ENCODE assay signal across 8 cellular contexts in genomic region chr1:25487628-25488027, GRCh38. TPM values are rescaled to one million over a fixed set of nuclear protein-coding genes. Genes with fewer than 3 reads are reported as not detected.
DNase-seq lines count a peak whose midpoint lies in the region; ATAC-seq and TF ChIP-seq lines count a peak whose summit lies in the region.

No MANE protein-coding gene starts in this region.

- H3K27ac ChIP-seq in foreskin keratinocyte = no peak overlapping the region

- H3K36me3 Mint-ChIP-seq in activated CD4-positive, alpha-beta T cell treated with anti-CD3 and anti-CD28 coated beads, Interleukin-2, amount 10 ng/mL, durations not matched to agents 7 days and 5 days (ENCODE audit: low read depth) = peaks cover 49% of the 10 kb centered on the region

- H3K9me3 ChIP-seq in mucosa of descending colon = no peaks in the 10 kb centered on the region

- ATAC-seq in foreskin keratinocyte (no peak), HG03457 (IDR thresholded peaks at IDR 0.05; ENCODE audit: unreplicated experiment) (no peak), mucosa of descending colon (no peak)

- H3K4me1 ChIP-seq in foreskin keratinocyte (no peaks in the 10 kb centered on the region), mucosa of descending colon (ENCODE audit: low read depth) (no peaks in the 10 kb centered on the region)

- no peaks in the 10 kb centered on the region for H3K36me3 ChIP-seq in mucosa of descending colon (ENCODE audit: low read depth)

- H3K27ac Mint-ChIP-seq in activated CD4-positive, alpha-beta T cell treated with anti-CD3 and anti-CD28 coated beads, Interleukin-2, amount 10 ng/mL, durations not matched to agents 7 days and 5 days = no peak overlapping the region

- TF ChIP-seq CTCF in foreskin keratinocyte (conservative IDR thresholded peaks at IDR 0.05) (peak; percentile 54), mucosa of descending colon (IDR thresholded peaks at IDR 0.05) (no peak)

- intact Hi-C loops in mucosa of descending colon (cut with DNase I, micrococcal nuclease) = no loop called here

- H3K27me3 Mint-ChIP-seq in activated CD4-positive, alpha-beta T cell treated with anti-CD3 and anti-CD28 coated beads, Interleukin-2, amount 10 ng/mL, durations not matched to agents 7 days and 5 days = no peaks in the 10 kb centered on the region

- no peaks in the 10 kb centered on the region for H3K9me3 Mint-ChIP-seq in activated CD4-positive, alpha-beta T cell treated with anti-CD3 and anti-CD28 coated beads, Interleukin-2, amount 10 ng/mL, durations not matched to agents 7 days and 5 days

- H3K4me3 Mint-ChIP-seq in activated CD4-positive, alpha-beta T cell treated with anti-CD3 and anti-CD28 coated beads, Interleukin-2, amount 10 ng/mL, durations not matched to agents 7 days and 5 days = no peak overlapping the region

- peak; percentile 19 for DNase-seq in stimulated activated CD4-positive, alpha-beta T cell treated with anti-CD3 and anti-CD28 coated beads, Interleukin-12 subunit alpha, Interleukin-12 subunit beta, amount 100 ng/mL, for 4 hours
- no peak for DNase-seq in stimulated activated CD4-positive, alpha-beta T cell treated with anti-CD3 and anti-CD28 coated beads, Interleukin-1b, Interleukin-23, amount 100 ng/mL, for 48 hours
- peak; percentile 47 for DNase-seq in activated CD4-positive, alpha-beta T cell treated with anti-CD3 and anti-CD28 coated beads, Interleukin-2, amount 10 ng/mL, durations not matched to agents 7 days and 5 days
- DNase-seq in foreskin keratinocyte (no peak), islet precursor cell (no peak), mucosa of descending colon (no peak), NCI-H1930 (lab: John Stamatoyannopoulos, UW) (no peak)

- CTCF ChIA-PET in activated CD4-positive, alpha-beta T cell treated with anti-CD3 and anti-CD28 coated beads, Interleukin-2, amount 10 ng/mL, durations not matched to agents 7 days and 5 days (lab: Charles Lee) = interaction anchor here (0.6 to 1.9 kb wide), 13 partner anchors 8 to 818 kb away, joined by 3 to 4 read pairs (median 3); partner anchors contain the start of gene MTFR1L

- H3K4me3 ChIP-seq in mucosa of descending colon = no peak overlapping the region

- POLR2A ChIA-PET in activated CD4-positive, alpha-beta T cell treated with anti-CD3 and anti-CD28 coated beads, Interleukin-2, amount 10 ng/mL, durations not matched to agents 7 days and 5 days (lab: Charles Lee) = interaction anchor here (0.6 kb wide), 1 partner anchor 952 kb away, joined by 3 read pairs; no protein-coding TSS in a partner anchor

- no peaks in the 10 kb centered on the region for H3K4me1 Mint-ChIP-seq in activated CD4-positive, alpha-beta T cell treated with anti-CD3 and anti-CD28 coated beads, Interleukin-2, amount 10 ng/mL, durations not matched to agents 7 days and 5 days

- H3K27me3 ChIP-seq in foreskin keratinocyte = no peaks in the 10 kb centered on the region

RNA-seq across cellular contexts. Expression of gene LDLRAP1, which starts 55.8 kb away (rescaled TPM):
- 10 to 100 TPM; 64.4 to 65.3 TPM for total RNA-seq in activated CD4-positive, alpha-beta T cell treated with anti-CD3 and anti-CD28 coated beads, Interleukin-2, amount 10 ng/mL, durations not matched to agents 7 days and 5 days
- 21.5 and 23.3 TPM in 2 replicates for total RNA-seq in foreskin keratinocyte
- 18.7 and 18.8 TPM in 2 replicates for polyA plus RNA-seq in foreskin keratinocyte
- total RNA-seq in mucosa of descending colon = 10 to 100 TPM; 31.0 to 43.5 (median 37.0) TPM

RNA-seq across cellular contexts. Expression of gene MACO1, which starts 56.9 kb away (rescaled TPM):
- 10 to 100 TPM; 18.8 to 24.9 TPM for total RNA-seq in activated CD4-positive, alpha-beta T cell treated with anti-CD3 and anti-CD28 coated beads, Interleukin-2, amount 10 ng/mL, durations not matched to agents 7 days and 5 days
- total RNA-seq in foreskin keratinocyte (12.6 and 15.9 TPM in 2 replicates), mucosa of descending colon (10 to 100 TPM; 21.8 to 23.5 (median 22.5) TPM)
- polyA plus RNA-seq in foreskin keratinocyte = 7.8 and 7.9 TPM in 2 replicates

Comparison
In these comparisons a context has a peak if more than half of its experiments do, and no peak if none do; other contexts are left out.
1. DNase-seq: peak in stimulated activated CD4-positive, alpha-beta T cell treated with anti-CD3 and anti-CD28 coated beads, Interleukin-12 subunit alpha, Interleukin-12 subunit beta, amount 100 ng/mL, for 4 hours (single experiment) and activated CD4-positive, alpha-beta T cell treated with anti-CD3 and anti-CD28 coated beads, Interleukin-2, amount 10 ng/mL, durations not matched to agents 7 days and 5 days (single experiment); none in stimulated activated CD4-positive, alpha-beta T cell treated with anti-CD3 and anti-CD28 coated beads, Interleukin-1b, Interleukin-23, amount 100 ng/mL, for 48 hours (single experiment), foreskin keratinocyte (0 of 2), islet precursor cell (single experiment), mucosa of descending colon (0 of 3) and NCI-H1930 (0 of 2).